ENCODE assay signal across 8 cellular contexts in genomic region chr4:112633477-112634235, GRCh38. TPM values are rescaled to one million over a fixed set of nuclear protein-coding genes. Genes with fewer than 3 reads are reported as not detected.
DNase-seq lines count a peak whose midpoint lies in the region; ATAC-seq, FAIRE-seq and TF ChIP-seq lines count a peak whose summit lies in the region.

No MANE protein-coding gene starts in this region.

- no peaks in the 10 kb centered on the region for H3K27me3 Mint-ChIP-seq in osteocyte (ENCODE audit: unreplicated experiment)

- no peak overlapping the region for H3K9ac ChIP-seq in BLaER1

- H3K36me3 Mint-ChIP-seq in osteocyte (ENCODE audit: unreplicated experiment) = peaks cover 3% of the 10 kb centered on the region

- no peaks in the 10 kb centered on the region for H3K9me3 ChIP-seq in BLaER1
- no peaks in the 10 kb centered on the region for H3K9me3 ChIP-seq in upper lobe of left lung

- H3K4me3 ChIP-seq in BLaER1 (no peak overlapping the region), upper lobe of left lung (no peak overlapping the region)

- TF ChIP-seq CTCF in osteocyte (IDR thresholded peaks at IDR 0.05) = peak; percentile 67
- peak in 2 of 6 experiments; percentile 17 to 18 for TF ChIP-seq CTCF in upper lobe of left lung (IDR thresholded peaks at IDR 0.05)

- H4K20me1 ChIP-seq in BLaER1 = no peaks in the 10 kb centered on the region

- peak overlapping the region; percentile 7; the same call in 1 of the 2 replicates for H3K4me2 ChIP-seq in BLaER1

- H3K27ac Mint-ChIP-seq in osteocyte (ENCODE audit: unreplicated experiment) = no peak overlapping the region

- peaks cover 13% of the 10 kb centered on the region for H3K4me1 Mint-ChIP-seq in osteocyte (ENCODE audit: unreplicated experiment)

- TF ChIP-seq POLR2A in upper lobe of left lung (IDR thresholded peaks at IDR 0.05) = no peak

- H3K27ac ChIP-seq in BLaER1 (no peak overlapping the region), upper lobe of left lung (no peak overlapping the region)

- no peak for TF ChIP-seq EP300 in upper lobe of left lung (IDR thresholded peaks at IDR 0.05)

- no peak overlapping the region for H3K4me3 Mint-ChIP-seq in osteocyte (ENCODE audit: unreplicated experiment)

- H3K27me3 ChIP-seq in BLaER1 = no peaks in the 10 kb centered on the region
- H3K27me3 ChIP-seq in upper lobe of left lung = no peaks in the 10 kb centered on the region

- FAIRE-seq in GM19239 (lab: Jason Lieb, UNC) = peak; percentile 84

- DNase-seq in GM19239 (ENCODE audit: insufficient read length, low spot score) = no peak
- DNase-seq in NCI-H69 (lab: John Stamatoyannopoulos, UW) = peak; percentile 9
- peak; percentile 14 to 20 for DNase-seq in dermis microvascular lymphatic vessel endothelial cell (ENCODE audit: low read depth in 2 of 2)
- no peak for DNase-seq in osteocyte (ENCODE audit: extremely low spot score, unreplicated experiment)
- no peak for DNase-seq in posterior vena cava (ENCODE audit: low spot score)
- no peak for DNase-seq in upper lobe of left lung

- peaks cover 36% of the 10 kb centered on the region for H3K36me3 ChIP-seq in BLaER1
- H3K36me3 ChIP-seq in upper lobe of left lung = peaks cover 0 to 8% (median 0%) of the 10 kb centered on the region in 4 donors

- no peak for ATAC-seq in upper lobe of left lung (ENCODE audit: low FRiP score in 2 of 2)
- no peak for ATAC-seq in HG02610 (IDR thresholded peaks at IDR 0.05; ENCODE audit: unreplicated experiment)

- 35 to 37% methylated on average over 4 of the region's 4 CpGs for whole genome bisulfite sequencing in upper lobe of left lung, 2 donors

- H3K4me1 ChIP-seq in BLaER1 = peaks cover 35% of the 10 kb centered on the region
- H3K4me1 ChIP-seq in upper lobe of left lung = peaks cover 13 to 19% (median 17%) of the 10 kb centered on the region in 4 donors

- no peaks in the 10 kb centered on the region for H3K9me3 Mint-ChIP-seq in osteocyte (ENCODE audit: unreplicated experiment)

- intact Hi-C loops in posterior vena cava (cut with DNase I) = loop anchor here (5.0 to 10.0 kb wide), 3 partner anchors 131 to 314 kb away; no protein-coding TSS in a partner anchor

RNA-seq across cellular contexts. Expression of gene ZGRF1, which starts 3.1 kb away (rescaled TPM):
- 6.2 and 8.1 TPM in 2 replicates for total RNA-seq in dermis microvascular lymphatic vessel endothelial cell
- total RNA-seq in osteocyte = 5.6 and 6.8 TPM in 2 replicates
- total RNA-seq in posterior vena cava = 1 to 10 TPM; 3.8 to 5.2 TPM
- 1 to 10 TPM; 2.6 to 9.4 (median 4.6) TPM for total RNA-seq in upper lobe of left lung

RNA-seq across cellular contexts. Expression of gene LARP7, which starts 3.3 kb away (rescaled TPM):
- total RNA-seq in dermis microvascular lymphatic vessel endothelial cell (10.4 and 13.7 TPM in 2 replicates), osteocyte (33.1 and 43.3 TPM in 2 replicates), posterior vena cava (10 to 100 TPM; 42.3 to 50.2 TPM), upper lobe of left lung (10 to 100 TPM; 27.8 to 46.0 (median 28.4) TPM)

Comparison
In these comparisons a context has a peak if more than half of its experiments do, and no peak if none do; other contexts are left out.
1. DNase-seq: peak in NCI-H69 (single experiment) and dermis microvascular lymphatic vessel endothelial cell (2 of 2); none in GM19239 (single experiment), osteocyte (single experiment), posterior vena cava (single experiment) and upper lobe of left lung (0 of 2).